In the genomic region with DNA sequence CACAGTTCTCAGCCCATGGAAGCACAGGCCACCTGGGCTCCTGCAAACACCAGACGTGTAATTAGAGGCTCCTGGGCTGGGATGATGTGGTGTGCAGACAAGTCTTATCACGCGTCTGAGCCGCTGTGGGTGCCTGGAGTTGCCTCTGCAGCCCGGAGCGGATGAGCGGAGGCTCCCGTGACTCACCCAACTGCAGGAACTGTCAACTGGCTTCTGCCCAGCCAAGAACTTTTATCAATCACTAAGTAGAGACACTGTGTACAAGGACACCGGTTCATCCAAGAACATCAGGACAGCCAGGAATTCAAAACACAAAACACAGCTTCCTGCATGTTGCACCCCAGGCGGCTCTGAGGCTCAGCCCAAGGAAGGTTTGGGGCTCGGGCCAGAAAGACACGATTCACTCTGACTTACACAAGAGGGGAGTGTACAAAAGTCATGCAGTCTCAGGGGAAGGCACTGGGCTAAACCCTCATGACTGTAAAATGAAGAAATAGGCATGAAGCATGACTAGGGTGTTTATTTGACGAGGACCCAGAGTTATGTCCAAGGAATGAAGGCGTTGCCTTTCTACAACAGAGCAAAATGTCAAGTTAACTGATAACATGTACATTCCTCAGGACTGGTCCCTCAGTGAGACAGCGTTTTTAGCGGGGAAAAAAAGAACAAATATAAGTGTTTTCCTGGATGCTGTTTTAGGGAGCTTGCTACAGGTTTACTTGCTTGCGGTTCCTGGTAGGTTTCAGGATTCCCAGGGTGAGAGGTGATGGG, we compare ENCODE assay signal across 8 cellular contexts. TPM values are rescaled to one million over a fixed set of nuclear protein-coding genes. Genes with fewer than 3 reads are reported as not detected.
A peak's percentile ranks its signal among the peaks of the same experiment; 100 is the strongest.
DNase-seq lines count a peak whose midpoint lies in the region; ATAC-seq and TF ChIP-seq lines count a peak whose summit lies in the region.

No MANE protein-coding gene starts in this region.

- no peaks in the 10 kb centered on the region for H3K4me1 Mint-ChIP-seq in activated T-helper 1 cell treated with anti-CD3 and anti-CD28 coated beads, Interleukin-12 subunit alpha, Interleukin-12 subunit beta, Interleukin-2, Interleukin-4 antibody, amounts not matched to agents 30 ng/mL and 10 ng/mL and 1 ng/mL, durations not matched to agents 14 hours and 24 hours and 36 hours (ENCODE audit: low read depth)

- intact Hi-C loops in ascending aorta (cut with DNase I), result no loop called here
- intact Hi-C loops in activated T-helper 1 cell treated with anti-CD3 and anti-CD28 coated beads, Interleukin-12 subunit alpha, Interleukin-12 subunit beta, Interleukin-2, Interleukin-4 antibody, amounts not matched to agents 30 ng/mL and 10 ng/mL and 1 ng/mL, durations not matched to agents 14 hours and 24 hours and 36 hours (cut with micrococcal nuclease), result no loop called here

- H3K4me3 ChIP-seq in ascending aorta, result peak overlapping the region in 1 of 2 donors; percentile 11
- H3K4me3 ChIP-seq in thoracic aorta, result peak overlapping the region; percentile 25

- H3K9me3 Mint-ChIP-seq in activated T-helper 1 cell treated with anti-CD3 and anti-CD28 coated beads, Interleukin-12 subunit alpha, Interleukin-12 subunit beta, Interleukin-2, Interleukin-4 antibody, amounts not matched to agents 30 ng/mL and 10 ng/mL and 1 ng/mL, durations not matched to agents 14 hours and 24 hours and 36 hours, result no peaks in the 10 kb centered on the region

- peaks cover 0 to 22% of the 10 kb centered on the region in 2 donors for H3K4me1 ChIP-seq in ascending aorta
- peaks cover 6 to 23% of the 10 kb centered on the region in 2 donors for H3K4me1 ChIP-seq in thoracic aorta (ENCODE audit: control insufficient read depth in 1 of 2, low read depth in 2 of 2)

- H3K36me3 ChIP-seq in ascending aorta (peaks cover 10 to 14% of the 10 kb centered on the region in 2 donors), thoracic aorta (peaks cover 11% of the 10 kb centered on the region)

- H3K27ac ChIP-seq in ascending aorta (peak overlapping the region; percentile 53 to 76), thoracic aorta (peak overlapping the region; percentile 59 to 60)

- H3K4me3 Mint-ChIP-seq in activated T-helper 1 cell treated with anti-CD3 and anti-CD28 coated beads, Interleukin-12 subunit alpha, Interleukin-12 subunit beta, Interleukin-2, Interleukin-4 antibody, amounts not matched to agents 30 ng/mL and 10 ng/mL and 1 ng/mL, durations not matched to agents 14 hours and 24 hours and 36 hours, result no peak overlapping the region

- H3K9me3 ChIP-seq in ascending aorta (no peaks in the 10 kb centered on the region), thoracic aorta (no peaks in the 10 kb centered on the region)

- peak; percentile 98 for ATAC-seq in thoracic aorta (ENCODE audit: insufficient number of reproducible peaks, low FRiP score, low read depth)
- no peak for ATAC-seq in HG02884 (IDR thresholded peaks at IDR 0.05; ENCODE audit: unreplicated experiment)

- TF ChIP-seq CTCF in ascending aorta (IDR thresholded peaks at IDR 0.05) (no peak), thoracic aorta (IDR thresholded peaks at IDR 0.05) (no peak)

- no peaks in the 10 kb centered on the region for H3K27me3 Mint-ChIP-seq in activated T-helper 1 cell treated with anti-CD3 and anti-CD28 coated beads, Interleukin-12 subunit alpha, Interleukin-12 subunit beta, Interleukin-2, Interleukin-4 antibody, amounts not matched to agents 30 ng/mL and 10 ng/mL and 1 ng/mL, durations not matched to agents 14 hours and 24 hours and 36 hours (ENCODE audit: insufficient read depth)

- H3K27me3 ChIP-seq in ascending aorta (no peaks in the 10 kb centered on the region), thoracic aorta (replicated peaks; ENCODE audit: insufficient read depth) (no peaks in the 10 kb centered on the region)

- DNase-seq in COLO668 (lab: John Stamatoyannopoulos, UW; ENCODE audit: unreplicated experiment) (peak; percentile 91), NCI-H146 treated with DMSO at 0.1 percent for 48 hours (lab: John Stamatoyannopoulos, UW; ENCODE audit: unreplicated experiment) (peak; percentile 53), ascending aorta (ENCODE audit: low spot score in 2 of 2) (peak; percentile 57 to 95), kidney tubule cell (ENCODE audit: low spot score) (peak; percentile 77), thoracic aorta (ENCODE audit: low spot score) (peak; percentile 66), middle frontal gyrus (ENCODE audit: extremely low spot score, low spot score) (no peak)
- DNase-seq in activated T-helper 1 cell treated with anti-CD3 and anti-CD28 coated beads, Interleukin-12 subunit alpha, Interleukin-12 subunit beta, Interleukin-2, Interleukin-4 antibody, amounts not matched to agents 30 ng/mL and 10 ng/mL and 1 ng/mL, durations not matched to agents 14 hours and 24 hours and 36 hours (ENCODE audit: low spot score), result no peak

- H3K36me3 Mint-ChIP-seq in activated T-helper 1 cell treated with anti-CD3 and anti-CD28 coated beads, Interleukin-12 subunit alpha, Interleukin-12 subunit beta, Interleukin-2, Interleukin-4 antibody, amounts not matched to agents 30 ng/mL and 10 ng/mL and 1 ng/mL, durations not matched to agents 14 hours and 24 hours and 36 hours (ENCODE audit: low read depth), result no peaks in the 10 kb centered on the region

- no peak overlapping the region for H3K27ac Mint-ChIP-seq in activated T-helper 1 cell treated with anti-CD3 and anti-CD28 coated beads, Interleukin-12 subunit alpha, Interleukin-12 subunit beta, Interleukin-2, Interleukin-4 antibody, amounts not matched to agents 30 ng/mL and 10 ng/mL and 1 ng/mL, durations not matched to agents 14 hours and 24 hours and 36 hours

RNA-seq across cellular contexts. Expression of a gene that starts 21.1 kb away (rescaled TPM):
- 59.7 TPM for total RNA-seq in ascending aorta
- total RNA-seq in thoracic aorta, result 100 to 1,000 TPM; 101 to 158 TPM
- 1.6 and 3.2 TPM in 2 replicates for total RNA-seq in activated T-helper 1 cell treated with anti-CD3 and anti-CD28 coated beads, Interleukin-12 subunit alpha, Interleukin-12 subunit beta, Interleukin-2, Interleukin-4 antibody, amounts not matched to agents 30 ng/mL and 10 ng/mL and 1 ng/mL, durations not matched to agents 14 hours and 24 hours and 36 hours

RNA-seq across cellular contexts. Expression of a gene that starts 43.5 kb away (rescaled TPM):
- total RNA-seq in ascending aorta (103 TPM), thoracic aorta (100 to 1,000 TPM; 140 to 145 TPM)
- total RNA-seq in activated T-helper 1 cell treated with anti-CD3 and anti-CD28 coated beads, Interleukin-12 subunit alpha, Interleukin-12 subunit beta, Interleukin-2, Interleukin-4 antibody, amounts not matched to agents 30 ng/mL and 10 ng/mL and 1 ng/mL, durations not matched to agents 14 hours and 24 hours and 36 hours, result 425 and 429 TPM in 2 replicates

Comparison
In these comparisons a context has a peak if more than half of its experiments do, and no peak if none do; other contexts are left out.
1. DNase-seq: peak in COLO668 (single experiment), NCI-H146 treated with DMSO at 0.1 percent for 48 hours (single experiment), ascending aorta (2 of 2), kidney tubule cell (single experiment) and thoracic aorta (single experiment); none in activated T-helper 1 cell treated with anti-CD3 and anti-CD28 coated beads, Interleukin-12 subunit alpha, Interleukin-12 subunit beta, Interleukin-2, Interleukin-4 antibody, amounts not matched to agents 30 ng/mL and 10 ng/mL and 1 ng/mL, durations not matched to agents 14 hours and 24 hours and 36 hours (single experiment) and middle frontal gyrus (single experiment).
2. RNA of a gene that starts 21.1 kb away (total RNA-seq): 101 to 158 TPM in thoracic aorta and 59.7 TPM in ascending aorta (single experiment); 1.6 to 3.2 TPM in activated T-helper 1 cell treated with anti-CD3 and anti-CD28 coated beads, Interleukin-12 subunit alpha, Interleukin-12 subunit beta, Interleukin-2, Interleukin-4 antibody, amounts not matched to agents 30 ng/mL and 10 ng/mL and 1 ng/mL, durations not matched to agents 14 hours and 24 hours and 36 hours; every median in the first group is over 10 times any median in the second.